ENCODE assay signal across 13 cellular contexts in genomic region chr1:44242761-44243160, GRCh38. TPM values are rescaled to one million over a fixed set of nuclear protein-coding genes. Genes with fewer than 3 reads are reported as not detected.
DNase-seq lines count a peak whose midpoint lies in the region; ATAC-seq, FAIRE-seq and TF ChIP-seq lines count a peak whose summit lies in the region.
"Had no signal": no experiment of that assay in that cellular context is flagged by ENCODE, and none has a peak within 500 bp of the region (broad histone marks: within the 10 kb centered on the region; RNA-seq: fewer than 3 reads in every experiment).

No MANE protein-coding gene starts in this region.

- peaks cover 5% of the 10 kb centered on the region for H3K9me1 ChIP-seq in K562 (ENCODE audit: control insufficient read depth, insufficient read depth, low read length)

- no peak for TF ChIP-seq EP300 in K562 (IDR thresholded peaks at IDR 0.05; ENCODE audit: low read length)

- peak overlapping the region; percentile 19 for H3K18ac ChIP-seq in neuronal stem cell (ENCODE audit: low read length)

- no peak overlapping the region for H2AK5ac ChIP-seq in neuronal stem cell (ENCODE audit: low read depth, low read length)

- peaks cover 5% of the 10 kb centered on the region for H3K79me1 ChIP-seq in neuronal stem cell (ENCODE audit: low read depth, low read length)

- TF ChIP-seq POLR2A in K562 (conservative IDR thresholded peaks at IDR 0.05), result no peak
- TF ChIP-seq POLR2A in esophagus squamous epithelium (IDR thresholded peaks at IDR 0.05), result no peak

- no peak overlapping the region for H2BK12ac ChIP-seq in neuronal stem cell (ENCODE audit: low read length)

- TF ChIP-seq RAD21 in K562 (CRISPR knock-in tag; conservative IDR thresholded peaks at IDR 0.05 in 1 of 2, IDR thresholded peaks at IDR 0.05 in 1 of 2), result no peak

- H3K4me3 ChIP-seq in K562 (no peak overlapping the region), esophagus squamous epithelium (no peak overlapping the region), neuronal stem cell (ENCODE audit: low read length in 2 of 2) (no peak overlapping the region), tibial artery (no peak overlapping the region)
- H3K4me3 ChIP-seq: BLaER1 treated with 17β-estradiol and CSF1 and Interleukin-3, amounts not matched to agents 10 nM and 100 nM; GM23338 had no signal

- H3K36me3 ChIP-seq in K562 (ENCODE audit: control insufficient read depth, insufficient read depth, low read length) (peaks cover 24% of the 10 kb centered on the region), esophagus squamous epithelium (peaks cover 0 to 46% (median 8%) of the 10 kb centered on the region in 3 donors), neuronal stem cell (replicated peaks in 1 of 2; ENCODE audit: control insufficient read depth in 2 of 2, insufficient read depth in 2 of 2, low read length in 2 of 2) (peaks cover 3 to 29% of the 10 kb centered on the region in 2 donors), tibial artery (peaks cover 3 to 34% (median 14%) of the 10 kb centered on the region in 3 donors)

- WGBS in K562 (ENCODE audit: insufficient coverage, low coverage, missing lambda C conversion rate), result 65% methylated on average over 12 of the region's 15 CpGs
- WGBS in esophagus squamous epithelium, 2 donors, result 88 to 98% methylated on average over 8 to 15 of the region's 15 CpGs
- no CpG with 5 or more reads among the region's 15 CpGs for WGBS in neuronal stem cell (ENCODE audit: extremely low coverage in 2 of 2, insufficient read length in 2 of 2, insufficient replicate concordance in 1 of 2), 2 donors

- H3K4me1 ChIP-seq in K562 (replicated peaks in 1 of 2; ENCODE audit: control insufficient read depth in 2 of 2, insufficient read depth in 2 of 2, low read length in 2 of 2) (peaks cover 23 to 32% of the 10 kb centered on the region in 2 experiments; a peak in 4 of 5 replicates), esophagus squamous epithelium (peaks cover 0 to 38% (median 0%) of the 10 kb centered on the region in 3 donors), neuronal stem cell (ENCODE audit: control insufficient read depth in 2 of 2, insufficient read depth in 1 of 2, low read depth in 1 of 2, low read length in 2 of 2) (peaks cover 36 to 64% of the 10 kb centered on the region in 2 donors), tibial artery (peaks cover 6 to 50% (median 37%) of the 10 kb centered on the region in 4 donors)

- no peak for DNase-seq in K562 (ENCODE audit: extremely low read depth in 1 of 4, low spot score in 3 of 4)
- no peak for DNase-seq in esophagus squamous epithelium (lab: John Stamatoyannopoulos, UW)
- no peak for DNase-seq in neuronal stem cell (ENCODE audit: low spot score)
- DNase-seq in tibial artery, result no peak
- no peak for DNase-seq in NCI-H2081 treated with DMSO at 0.1 percent for 48 hours (lab: John Stamatoyannopoulos, UW)
- DNase-seq in 8988T, result no peak
- DNase-seq: AML-193; CD4-positive, CD25-positive, alpha-beta regulatory T cell; GF-D8; H7 had no signal

- no TSS peak for BruUV-seq in K562 (replicated peaks; lab: Mats Ljungman, UMichigan)

- H2BK120ac ChIP-seq in neuronal stem cell (ENCODE audit: low read depth, low read length), result no peak overlapping the region

- no peak overlapping the region for H3K4ac ChIP-seq in neuronal stem cell (ENCODE audit: low read length)

- H3K4me2 ChIP-seq in K562 (ENCODE audit: insufficient read depth, low read length), result no peak overlapping the region
- H3K4me2 ChIP-seq in neuronal stem cell (ENCODE audit: insufficient read depth, low read length, poor library complexity, severe bottlenecking), result no peak overlapping the region
- H3K4me2 ChIP-seq: GM23338 had no signal

- no peak for FAIRE-seq in K562 (lab: Jason Lieb, UNC)

- H3K9ac ChIP-seq in K562 (ENCODE audit: insufficient read depth in 1 of 2, low read depth in 2 of 2, low read length in 2 of 2) (no peak overlapping the region), neuronal stem cell (ENCODE audit: low read depth, low read length, poor library complexity) (no peak overlapping the region)
- H3K9ac ChIP-seq: BLaER1 treated with 17β-estradiol and CSF1 and Interleukin-3, amounts not matched to agents 10 nM and 100 nM had no signal

- POLR2A ChIA-PET in K562 (lab: Yijun Ruan, JAX), result interaction anchor here (0.6 to 1.1 kb wide), 5 partner anchors 9 to 296 kb away, joined by 3 to 4 read pairs (median 3); partner anchors contain the start of gene IPO13

- no peak for ATAC-seq in K562
- no peak for ATAC-seq in HG03460 (IDR thresholded peaks at IDR 0.05; ENCODE audit: unreplicated experiment)
- ATAC-seq: GM23338 had no signal

- H3K27ac ChIP-seq in K562 (ENCODE audit: extremely low read depth, low read depth, low read length) (no peak overlapping the region), esophagus squamous epithelium (peak overlapping the region in 3 of 4 donors; percentile 32 to 84 (median 75)), neuronal stem cell (replicated peaks; ENCODE audit: low read length) (no peak overlapping the region), tibial artery (peak overlapping the region; percentile 73 to 87)
- H3K27ac ChIP-seq: BLaER1 treated with 17β-estradiol and CSF1 and Interleukin-3, amounts not matched to agents 10 nM and 100 nM had no signal

- H4K91ac ChIP-seq in neuronal stem cell (ENCODE audit: low read depth, low read length, poor library complexity), result no peak overlapping the region

- no peaks in the 10 kb centered on the region for H3K27me3 ChIP-seq in K562 (ENCODE audit: control insufficient read depth in 2 of 2, insufficient read depth in 2 of 2, low read length in 2 of 2)
- no peaks in the 10 kb centered on the region for H3K27me3 ChIP-seq in esophagus squamous epithelium
- H3K27me3 ChIP-seq in neuronal stem cell (ENCODE audit: control insufficient read depth in 3 of 3, insufficient read depth in 3 of 3, low read depth in 1 of 3, low read length in 3 of 3), result no peaks in the 10 kb centered on the region
- H3K27me3 ChIP-seq in tibial artery, result no peaks in the 10 kb centered on the region
- H3K27me3 ChIP-seq: BLaER1 treated with 17β-estradiol and CSF1 and Interleukin-3, amounts not matched to agents 10 nM and 100 nM had no signal

- TF ChIP-seq CTCF in K562 (IDR thresholded peaks at IDR 0.05 in 2 of 3, conservative IDR thresholded peaks at IDR 0.05 in 1 of 3; ENCODE audit: insufficient read depth in 2 of 3, low read depth in 1 of 3, low read length in 3 of 3), result no peak
- TF ChIP-seq CTCF in esophagus squamous epithelium (IDR thresholded peaks at IDR 0.05), result no peak
- TF ChIP-seq CTCF in tibial artery (IDR thresholded peaks at IDR 0.05), result no peak

- no peak overlapping the region for H2BK5ac ChIP-seq in neuronal stem cell (ENCODE audit: low read length)

- H4K8ac ChIP-seq in neuronal stem cell (ENCODE audit: low read depth, low read length), result no peak overlapping the region

- H3K23ac ChIP-seq in neuronal stem cell (ENCODE audit: low read depth, low read length, poor library complexity), result no peak overlapping the region

- intact Hi-C loops in K562 (cut with micrococcal nuclease) (no loop called here), esophagus squamous epithelium (cut with DNase I) (no loop called here), tibial artery (cut with DNase I; ENCODE audit: low total_unique reads) (loop anchor here (10.0 kb wide), 1 partner anchor 72 kb away; no protein-coding TSS in a partner anchor)

- H2BK15ac ChIP-seq in neuronal stem cell (ENCODE audit: low read length), result no peak overlapping the region

- H2AFZ ChIP-seq in K562 (ENCODE audit: low read depth, low read length) (no peak overlapping the region), neuronal stem cell (ENCODE audit: low read length) (no peak overlapping the region)
- H2AFZ ChIP-seq: GM23338 had no signal

- no peak overlapping the region for H3K14ac ChIP-seq in neuronal stem cell (ENCODE audit: low read length)

- CTCF ChIA-PET in K562 (lab: Yijun Ruan, JAX; ENCODE audit: low intra/inter-chr PET ratio), result no interaction called here

- H3K79me2 ChIP-seq in K562 (ENCODE audit: control insufficient read depth, insufficient read depth, low read length), result no peaks in the 10 kb centered on the region

- H4K20me1 ChIP-seq in K562 (replicated peaks; ENCODE audit: control insufficient read depth, insufficient read depth, low read length), result peaks cover 22% of the 10 kb centered on the region

- in situ Hi-C loops in K562 (cut with MboI), result no loop called here

- H3K9me3 ChIP-seq in K562 (replicated peaks; ENCODE audit: control insufficient read depth, insufficient read depth, low read depth, low read length) (no peaks in the 10 kb centered on the region), esophagus squamous epithelium (no peaks in the 10 kb centered on the region), neuronal stem cell (replicated peaks in 1 of 2; ENCODE audit: control insufficient read depth in 2 of 2, insufficient read depth in 1 of 2, low read depth in 1 of 2, low read length in 2 of 2) (no peaks in the 10 kb centered on the region), tibial artery (no peaks in the 10 kb centered on the region)
- H3K9me3 ChIP-seq: BLaER1 treated with 17β-estradiol and CSF1 and Interleukin-3, amounts not matched to agents 10 nM and 100 nM had no signal

RNA-seq across cellular contexts. Expression of gene DMAP1, which starts 29.5 kb away (rescaled TPM):
- total RNA-seq in K562 (2011; cell fraction: chromatin; rRNA removed; ENCODE audit: low replicate concordance), result 75.0 and 118 TPM in 2 replicates
- 96.1 and 101 TPM in 2 replicates for total RNA-seq in K562 (2011; cell fraction: nucleolus; rRNA removed)
- 70.1 and 80.1 TPM in 2 replicates for total RNA-seq in K562 (2011; cell fraction: nucleoplasm; rRNA removed)
- total RNA-seq in K562 (2014; rRNA removed), result 51.2 and 52.3 TPM in 2 replicates
- 11.5 and 14.2 TPM in 2 replicates for total RNA-seq in K562 (2014; rRNA removed; fragmentation: Illumina TruSeq; extraction: Trizol)
- total RNA-seq in K562 (2015; rRNA removed; fragmentation: Illumina TruSeq; extraction: Trizol), result 20.2 and 25.1 TPM in 2 replicates
- total RNA-seq in K562 (2021), result 38.0 and 38.6 TPM in 2 replicates
- polyA plus RNA-seq in K562 (2011; rRNA removed), result 30.3 and 39.4 TPM in 2 replicates
- polyA plus RNA-seq in K562 (2011; cell fraction: cytosol; rRNA removed), result 36.6 and 44.1 TPM in 2 replicates
- 138 and 153 TPM in 2 replicates for polyA plus RNA-seq in K562 (2011; cell fraction: nucleus; rRNA removed)
- polyA plus RNA-seq in K562 (2012), result 33.2 and 39.0 TPM in 2 replicates
- polyA plus RNA-seq in K562 (2014; fragmentation: Illumina TruSeq; extraction: Trizol), result 34.8 and 37.0 TPM in 2 replicates
- 1 to 10 TPM; 1.5 to 4.0 TPM for polyA plus RNA-seq in K562 (2014; fragmentation: Nextera tagmentation; extraction: Ambion mirVana)
- 50.3 and 54.0 TPM in 2 replicates for polyA plus RNA-seq in K562 (2014; rRNA removed)
- polyA minus RNA-seq in K562 (2011; rRNA and poly(A)+ RNA removed), result 32.6 and 36.3 TPM in 2 replicates
- polyA minus RNA-seq in K562 (2011; cell fraction: cytosol; rRNA and poly(A)+ RNA removed), result 18.4 and 29.8 TPM in 2 replicates
- 36.8 and 54.3 TPM in 2 replicates for polyA minus RNA-seq in K562 (2011; cell fraction: nucleus; rRNA and poly(A)+ RNA removed)
- total RNA-seq in esophagus squamous epithelium, result 10 to 100 TPM; 19.2 to 45.2 (median 22.0) TPM
- 31.9 TPM for polyA plus RNA-seq in neuronal stem cell (2013, experiment 1 of 2)
- 31.3 TPM for polyA plus RNA-seq in neuronal stem cell (2013, experiment 2 of 2)

Comparison
In these comparisons a context has a peak if more than half of its experiments do, and no peak if none do; other contexts are left out.
1. H3K27ac ChIP-seq: peak in esophagus squamous epithelium (3 of 4) and tibial artery (2 of 2); none in K562 (single experiment) and neuronal stem cell (single experiment).